28 cellular contexts compared by ENCODE assay signal in the genomic region with DNA sequence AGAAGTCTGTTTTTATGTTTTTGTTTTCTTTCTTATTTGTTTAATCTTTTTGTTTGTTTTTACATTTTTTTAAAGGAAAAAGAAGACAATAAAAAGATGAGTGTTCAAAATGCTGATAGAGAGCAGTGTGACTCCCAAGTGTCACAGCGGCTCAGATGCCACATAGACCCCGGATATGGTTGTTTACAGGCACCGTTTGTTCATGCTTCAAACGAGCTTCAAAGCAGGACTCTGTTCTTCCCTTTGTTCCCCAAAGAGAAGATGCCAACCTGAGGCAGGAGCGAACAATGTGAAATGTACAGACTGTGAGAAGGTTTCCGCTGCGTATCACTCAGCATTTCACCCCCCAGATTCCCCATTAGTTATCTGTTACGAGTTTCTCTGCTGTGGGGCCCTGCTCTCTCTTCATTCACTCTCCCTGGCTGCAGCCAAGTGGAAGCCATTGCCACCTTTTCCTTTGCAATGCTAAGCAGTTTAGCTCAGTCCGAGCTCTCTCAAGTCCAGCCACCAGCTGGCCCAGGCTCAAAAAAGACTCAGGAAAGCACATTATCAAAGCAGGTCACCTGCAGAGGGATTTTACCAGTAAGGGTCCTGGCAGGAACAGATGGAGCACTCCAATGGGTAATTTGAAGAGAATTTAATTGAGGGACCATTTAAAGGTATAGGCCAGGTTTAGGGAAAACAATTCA. TPM values are rescaled to one million over a fixed set of nuclear protein-coding genes. Genes with fewer than 3 reads are reported as not detected.
DNase-seq lines count a peak whose midpoint lies in the region; ATAC-seq and TF ChIP-seq lines count a peak whose summit lies in the region.
"Had no signal": no experiment of that assay in that cellular context is flagged by ENCODE, and none has a peak within 500 bp of the region (broad histone marks: within the 10 kb centered on the region; RNA-seq: fewer than 3 reads in every experiment).

No MANE protein-coding gene starts in this region.

- no peak overlapping the region for H3K4me3 Mint-ChIP-seq in glutamatergic neuron (ENCODE audit: unreplicated experiment)
- H3K4me3 Mint-ChIP-seq: activated CD4-positive, alpha-beta T cell treated with anti-CD3 and anti-CD28 coated beads, Interleukin-2, amount 10 ng/mL, durations not matched to agents 7 days and 5 days; CD4-positive, alpha-beta memory T cell; effector memory CD8-positive, alpha-beta T cell; T-helper 2 cell treated with Interferon-gamma antibody and Interleukin-4, amounts not matched to agents 5 μg/mL and 100 μg/mL, for 36 hours; type B pancreatic cell had no signal

- no peaks in the 10 kb centered on the region for H3K27me3 ChIP-seq in trophoblast cell (ENCODE audit: insufficient read depth, low read length)
- H3K27me3 ChIP-seq: breast epithelium, gastrocnemius medialis had no signal

- H3K4me2 ChIP-seq in trophoblast cell (ENCODE audit: low read length), result no peak overlapping the region

- H3K27ac Mint-ChIP-seq in glutamatergic neuron (ENCODE audit: unreplicated experiment), result peak overlapping the region; percentile 46
- H3K27ac Mint-ChIP-seq: activated CD4-positive, alpha-beta T cell treated with anti-CD3 and anti-CD28 coated beads, Interleukin-2, amount 10 ng/mL, durations not matched to agents 7 days and 5 days; CD4-positive, alpha-beta memory T cell; effector memory CD8-positive, alpha-beta T cell; T-helper 2 cell treated with Interferon-gamma antibody and Interleukin-4, amounts not matched to agents 5 μg/mL and 100 μg/mL, for 36 hours; type B pancreatic cell had no signal

- H2BK12ac ChIP-seq in trophoblast cell (ENCODE audit: low read length), result peak overlapping the region; percentile 85

- DNase-seq in NCI-H1105 treated with DMSO at 0.1 percent for 48 hours (lab: John Stamatoyannopoulos, UW) (peak; percentile 10), NCI-H1105 (lab: John Stamatoyannopoulos, UW) (no peak), NCI-H69 (lab: John Stamatoyannopoulos, UW) (peak; percentile 99), glutamatergic neuron (no peak), trophoblast cell (no peak), glomerular visceral epithelial cell (ENCODE audit: extremely low spot score) (no peak), DMS114 treated with DMSO at 0.1 percent for 48 hours (lab: John Stamatoyannopoulos, UW; ENCODE audit: unreplicated experiment) (no peak)
- DNase-seq: 8988T; activated CD4-positive, alpha-beta T cell treated with anti-CD3 and anti-CD28 coated beads, Interleukin-2, amount 10 ng/mL, durations not matched to agents 7 days and 5 days; activated naive CD4-positive, alpha-beta T cell treated with Interleukin-2 at 50 U/mL for 16 hours; activated T-cell treated with anti-CD3 and anti-CD28 coated beads, Interleukin-2, amount 50 U/mL, for 48 hours; AML-193; CD4-positive, alpha-beta memory T cell; DMS53; effector memory CD8-positive, alpha-beta T cell; gastrocnemius medialis; GOT3; Karpas-422; NCI-H510A treated with DMSO at 0.1 percent for 48 hours; nucleus accumbens; psoas muscle; stimulated activated CD8-positive, alpha-beta memory T cell treated with anti-CD3 and anti-CD28 coated beads, Interleukin-4, amount 100 ng/mL, for 48 hours had no signal

- no peak overlapping the region for H3K18ac ChIP-seq in trophoblast cell (ENCODE audit: low read length)

- WGBS in trophoblast cell (ENCODE audit: extremely low coverage, insufficient coverage, insufficient read length), result no CpG with 5 or more reads among the region's 9 CpGs

- TF ChIP-seq CTCF in glutamatergic neuron (IDR thresholded peaks at IDR 0.05; ENCODE audit: partially characterized antibody, unreplicated experiment), result no peak

- peaks cover 3% of the 10 kb centered on the region for H3K27me3 Mint-ChIP-seq in glutamatergic neuron (ENCODE audit: unreplicated experiment)
- H3K27me3 Mint-ChIP-seq: type B pancreatic cell had no signal

- H3K36me3 Mint-ChIP-seq in glutamatergic neuron (ENCODE audit: unreplicated experiment), result no peaks in the 10 kb centered on the region
- H3K36me3 Mint-ChIP-seq: CD4-positive, alpha-beta memory T cell; type B pancreatic cell had no signal

- H3K4ac ChIP-seq in trophoblast cell (ENCODE audit: low read depth, low read length), result no peak overlapping the region

- peaks cover 0 to 5% of the 10 kb centered on the region in 2 experiments for H3K4me1 ChIP-seq in trophoblast cell (ENCODE audit: control insufficient read depth in 1 of 2, insufficient read depth in 2 of 2, low read length in 2 of 2)
- H3K4me1 ChIP-seq: breast epithelium, gastrocnemius medialis, psoas muscle had no signal

- peaks cover 7% of the 10 kb centered on the region for H3K79me1 ChIP-seq in trophoblast cell (ENCODE audit: low read length)

- no peaks in the 10 kb centered on the region for H3K36me3 ChIP-seq in trophoblast cell (ENCODE audit: control insufficient read depth in 1 of 2, insufficient read depth in 2 of 2, low read length in 2 of 2)
- H3K36me3 ChIP-seq: breast epithelium, gastrocnemius medialis had no signal

- H3K9me3 ChIP-seq in trophoblast cell (ENCODE audit: insufficient read depth, low read depth, low read length), result no peaks in the 10 kb centered on the region
- H3K9me3 ChIP-seq: breast epithelium, gastrocnemius medialis, psoas muscle had no signal

- H4K91ac ChIP-seq in trophoblast cell (ENCODE audit: low read depth, low read length), result peak overlapping the region; percentile 64

- peaks cover 9% of the 10 kb centered on the region for H3K4me1 Mint-ChIP-seq in glutamatergic neuron (ENCODE audit: low read depth, unreplicated experiment)
- H3K4me1 Mint-ChIP-seq: activated CD4-positive, alpha-beta T cell treated with anti-CD3 and anti-CD28 coated beads, Interleukin-2, amount 10 ng/mL, durations not matched to agents 7 days and 5 days; CD4-positive, alpha-beta memory T cell had no signal

- H3K23ac ChIP-seq in trophoblast cell (ENCODE audit: low read length), result no peak overlapping the region

- H3K14ac ChIP-seq in trophoblast cell (ENCODE audit: low read length), result no peak overlapping the region

- no peak overlapping the region for H3K4me3 ChIP-seq in trophoblast cell (ENCODE audit: low read depth, low read length)
- H3K4me3 ChIP-seq: breast epithelium, coronary artery, gastrocnemius medialis, psoas muscle had no signal

- H3K79me2 ChIP-seq in trophoblast cell (ENCODE audit: control insufficient read depth, insufficient read depth, low read length, poor library complexity), result no peaks in the 10 kb centered on the region

- H4K12ac ChIP-seq in trophoblast cell (ENCODE audit: low read depth, low read length), result no peak overlapping the region

- no peak overlapping the region for H2AK5ac ChIP-seq in trophoblast cell (ENCODE audit: low read length)

- H2BK5ac ChIP-seq in trophoblast cell (ENCODE audit: low read depth, low read length, poor library complexity), result peak overlapping the region; percentile 15

- no peak for ATAC-seq in HG03108 (IDR thresholded peaks at IDR 0.05; ENCODE audit: unreplicated experiment)
- ATAC-seq: effector memory CD8-positive, alpha-beta T cell; esophagus mucosa; gastrocnemius medialis; psoas muscle had no signal

- H2AFZ ChIP-seq in trophoblast cell (ENCODE audit: insufficient read depth, low read length, poor library complexity), result no peak overlapping the region

- H3K9ac ChIP-seq in trophoblast cell (ENCODE audit: low read length), result no peak overlapping the region

- no peak overlapping the region for H2BK120ac ChIP-seq in trophoblast cell (ENCODE audit: insufficient read depth, low read length, poor library complexity)

- peak overlapping the region; percentile 4 for H4K8ac ChIP-seq in trophoblast cell (ENCODE audit: low read depth, low read length)

- H3K27ac ChIP-seq in trophoblast cell (ENCODE audit: low read depth, low read length), result no peak overlapping the region
- H3K27ac ChIP-seq: breast epithelium, coronary artery, gastrocnemius medialis, psoas muscle had no signal

- H3K9me3 Mint-ChIP-seq in glutamatergic neuron (ENCODE audit: unreplicated experiment), result no peaks in the 10 kb centered on the region
- H3K9me3 Mint-ChIP-seq: effector memory CD8-positive, alpha-beta T cell; T-helper 2 cell treated with Interferon-gamma antibody and Interleukin-4, amounts not matched to agents 5 μg/mL and 100 μg/mL, for 36 hours; type B pancreatic cell had no signal

RNA-seq across cellular contexts. Expression of a gene that starts 36.4 kb away (rescaled TPM):
- total RNA-seq in glutamatergic neuron (ENCODE audit: unreplicated experiment), result 14.0 TPM
- 29.4 and 30.9 TPM in 2 replicates for polyA plus RNA-seq in trophoblast cell (2013)

Comparison
In these comparisons a context has a peak if more than half of its experiments do, and no peak if none do; other contexts are left out.
1. DNase-seq: peak in NCI-H1105 treated with DMSO at 0.1 percent for 48 hours (single experiment) and NCI-H69 (single experiment); none in NCI-H1105 (single experiment), glutamatergic neuron (single experiment), trophoblast cell (0 of 2), glomerular visceral epithelial cell (single experiment) and DMS114 treated with DMSO at 0.1 percent for 48 hours (single experiment).